ENCODE assay signal across 10 cellular contexts in the genomic region with DNA sequence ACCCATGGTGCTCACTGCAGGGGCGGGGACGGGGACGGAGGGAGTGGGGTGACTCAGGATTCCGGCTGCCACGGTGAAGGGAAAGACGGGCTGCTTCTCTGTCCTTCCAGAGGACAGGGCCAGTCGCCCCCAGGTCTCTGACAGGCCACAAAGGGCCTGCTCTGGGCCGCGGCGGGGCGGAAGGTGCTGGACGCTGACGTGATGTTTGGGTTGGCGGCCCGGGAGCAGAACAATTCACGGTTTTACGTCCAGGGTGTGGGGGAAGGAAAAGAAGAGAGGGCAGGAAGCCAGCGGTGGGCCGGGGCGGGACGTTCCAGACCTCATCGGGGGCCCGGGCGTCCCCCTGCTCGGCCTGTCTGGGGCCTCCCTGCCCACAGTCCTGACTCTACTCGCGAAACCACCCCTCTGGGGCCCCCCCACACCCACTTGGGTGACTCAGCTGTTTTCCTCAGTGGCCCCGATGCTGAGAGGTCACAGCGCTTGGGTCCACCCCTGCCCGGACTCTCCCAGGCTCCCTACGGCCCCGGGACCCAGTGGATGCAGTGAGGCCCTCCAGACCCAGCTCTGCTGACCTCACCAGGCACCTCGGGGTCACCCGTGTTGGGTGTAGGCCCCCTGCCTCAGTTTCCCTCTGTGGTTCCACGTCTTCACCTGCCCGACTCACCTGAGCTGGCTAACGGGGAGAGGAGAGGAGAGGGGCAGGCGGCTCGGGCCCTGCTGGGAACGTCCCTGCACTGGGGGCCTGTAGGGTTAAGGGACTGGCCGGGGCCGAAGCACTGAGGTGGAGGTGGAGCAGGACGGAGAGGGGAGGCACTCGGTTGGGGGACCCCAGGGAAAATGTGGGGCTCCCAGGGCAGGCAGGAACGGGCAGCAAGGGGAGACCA. TPM values are rescaled to one million over a fixed set of nuclear protein-coding genes. Genes with fewer than 3 reads are reported as not detected.
DNase-seq lines count a peak whose midpoint lies in the region; ATAC-seq and TF ChIP-seq lines count a peak whose summit lies in the region.
"Had no signal": no experiment of that assay in that cellular context is flagged by ENCODE, and none has a peak within 500 bp of the region (broad histone marks: within the 10 kb centered on the region; RNA-seq: fewer than 3 reads in every experiment).

No MANE protein-coding gene starts in this region.

- no TSS peak for BruUV-seq in PC-3 (replicated peaks; lab: Mats Ljungman, UMichigan)

- peak overlapping the region in 6 of 8 donors; percentile 2 to 51 (median 14) for H3K4me3 ChIP-seq in spleen
- H3K4me3 ChIP-seq in PC-3 (ENCODE audit: low read length): no peak overlapping the region

- H3K27me3 Mint-ChIP-seq in activated T-helper 2 cell treated with anti-CD3 and anti-CD28 coated beads, Interferon-gamma antibody, Interleukin-2, Interleukin-4, amounts not matched to agents 10 μg/mL and 5 μg/mL and 100 μg/mL, durations not matched to agents 14 hours and 24 hours and 36 hours (ENCODE audit: low read depth): no peaks in the 10 kb centered on the region

- H3K9me2 ChIP-seq in PC-3 (replicated peaks; ENCODE audit: low read length): no peaks in the 10 kb centered on the region

- no peak for TF ChIP-seq CTCF in GM13977 (IDR thresholded peaks at IDR 0.05; ENCODE audit: extremely low read depth, insufficient read depth, missing control alignments)
- TF ChIP-seq CTCF in spleen (IDR thresholded peaks at IDR 0.05 in 8 of 11, conservative IDR thresholded peaks at IDR 0.05 in 3 of 11): no peak
- TF ChIP-seq CTCF in PC-3 (conservative IDR thresholded peaks at IDR 0.05; ENCODE audit: low read depth, low read length): no peak

- peak; percentile 74 for ATAC-seq in left ventricle myocardium superior
- ATAC-seq in PC-3: no peak

- no peak overlapping the region for H3K4me2 ChIP-seq in PC-3 (ENCODE audit: low read length)
- H3K4me2 ChIP-seq: KMS-11 had no signal

- peak overlapping the region; percentile 68 for H3K27ac Mint-ChIP-seq in activated T-helper 2 cell treated with anti-CD3 and anti-CD28 coated beads, Interferon-gamma antibody, Interleukin-2, Interleukin-4, amounts not matched to agents 10 μg/mL and 5 μg/mL and 100 μg/mL, durations not matched to agents 14 hours and 24 hours and 36 hours

- no peaks in the 10 kb centered on the region for H3K79me2 ChIP-seq in PC-3 (ENCODE audit: low read length)

- no peaks in the 10 kb centered on the region for H4K20me1 ChIP-seq in PC-3 (ENCODE audit: low read length)

- H3K27ac ChIP-seq in spleen (peak overlapping the region; percentile 27 to 80 (median 68)), PC-3 (ENCODE audit: low read length) (no peak overlapping the region)
- H3K27ac ChIP-seq: KMS-11 had no signal

- H3K9me3 ChIP-seq in spleen (no peaks in the 10 kb centered on the region), PC-3 (ENCODE audit: low read length) (no peaks in the 10 kb centered on the region)

- no peaks in the 10 kb centered on the region for H3K9me3 Mint-ChIP-seq in activated T-helper 2 cell treated with anti-CD3 and anti-CD28 coated beads, Interferon-gamma antibody, Interleukin-2, Interleukin-4, amounts not matched to agents 10 μg/mL and 5 μg/mL and 100 μg/mL, durations not matched to agents 14 hours and 24 hours and 36 hours

- intact Hi-C loops in activated T-helper 2 cell treated with anti-CD3 and anti-CD28 coated beads, Interferon-gamma antibody, Interleukin-2, Interleukin-4, amounts not matched to agents 10 μg/mL and 5 μg/mL and 100 μg/mL, durations not matched to agents 14 hours and 24 hours and 36 hours (cut with micrococcal nuclease): loop anchor here (2.0 kb wide), 1 partner anchor 30 kb away; a partner anchor contains a TSS
- intact Hi-C loops in left ventricle myocardium superior (cut with micrococcal nuclease) (no loop called here), spleen (cut with DNase I; ENCODE audit: low total_unique reads) (no loop called here), PC-3 (cut with micrococcal nuclease) (no loop called here)

- TF ChIP-seq POLR2A in spleen (IDR thresholded peaks at IDR 0.05): no peak

- CTCF ChIA-PET in PC-3 (lab: Charles Lee): no interaction called here

- H3K36me3 ChIP-seq in spleen (peaks cover 0 to 59% (median 3%) of the 10 kb centered on the region in 6 donors), PC-3 (ENCODE audit: low read depth, low read length) (no peaks in the 10 kb centered on the region)

- H3K4me3 Mint-ChIP-seq in activated T-helper 2 cell treated with anti-CD3 and anti-CD28 coated beads, Interferon-gamma antibody, Interleukin-2, Interleukin-4, amounts not matched to agents 10 μg/mL and 5 μg/mL and 100 μg/mL, durations not matched to agents 14 hours and 24 hours and 36 hours (ENCODE audit: low read depth): peak overlapping the region; percentile 47

- no peaks in the 10 kb centered on the region for H3F3A ChIP-seq in PC-3 (ENCODE audit: low read length, unreplicated experiment)

- peaks cover 6% of the 10 kb centered on the region for H3K4me1 Mint-ChIP-seq in activated T-helper 2 cell treated with anti-CD3 and anti-CD28 coated beads, Interferon-gamma antibody, Interleukin-2, Interleukin-4, amounts not matched to agents 10 μg/mL and 5 μg/mL and 100 μg/mL, durations not matched to agents 14 hours and 24 hours and 36 hours (ENCODE audit: low read depth)

- DNase-seq in GM13977 (ENCODE audit: low spot score): peak; percentile 91
- no peak for DNase-seq in activated T-helper 2 cell treated with anti-CD3 and anti-CD28 coated beads, Interferon-gamma antibody, Interleukin-2, Interleukin-4, amounts not matched to agents 10 μg/mL and 5 μg/mL and 100 μg/mL, durations not matched to agents 14 hours and 24 hours and 36 hours (ENCODE audit: low spot score)
- peak; percentile 87 for DNase-seq in left ventricle myocardium superior
- DNase-seq in spleen: no peak
- no peak for DNase-seq in pons (ENCODE audit: low spot score)
- DNase-seq in SW 1271 (lab: John Stamatoyannopoulos, UW): no peak
- no peak for DNase-seq in NCI-H1930 (lab: John Stamatoyannopoulos, UW)
- no peak for DNase-seq in PC-3

- H3K4me1 ChIP-seq in spleen (peaks cover 23 to 63% (median 43%) of the 10 kb centered on the region in 6 donors), PC-3 (ENCODE audit: insufficient read depth, low read length) (no peaks in the 10 kb centered on the region)

- 9 to 16% (median 14%) methylated on average over 25 to 45 of the region's 45 CpGs for WGBS in spleen, 5 donors

- H2AFZ ChIP-seq in PC-3 (ENCODE audit: low read length): no peak overlapping the region

- peaks cover 0 to 21% (median 0%) of the 10 kb centered on the region in 7 donors for H3K27me3 ChIP-seq in spleen (replicated peaks in 1 of 7)
- H3K27me3 ChIP-seq in PC-3 (ENCODE audit: low read length): no peaks in the 10 kb centered on the region

- POLR2A ChIA-PET in PC-3 (lab: Charles Lee; ENCODE audit: unreplicated experiment): no interaction called here

- H3K36me3 Mint-ChIP-seq in activated T-helper 2 cell treated with anti-CD3 and anti-CD28 coated beads, Interferon-gamma antibody, Interleukin-2, Interleukin-4, amounts not matched to agents 10 μg/mL and 5 μg/mL and 100 μg/mL, durations not matched to agents 14 hours and 24 hours and 36 hours (ENCODE audit: low read depth): no peaks in the 10 kb centered on the region

- in situ Hi-C loops in GM13977 (cut with MboI; ENCODE audit: low pct_unique_long_range_greater_than_20kb, low sequenced_read_pairs, unreplicated experiment): no loop called here

- no peak overlapping the region for H3K9ac ChIP-seq in PC-3 (ENCODE audit: low read length)
- H3K9ac ChIP-seq: KMS-11 had no signal

RNA-seq across cellular contexts. Expression of a gene that starts 29.2 kb away (rescaled TPM):
- 22.5 and 23.6 TPM in 2 replicates for total RNA-seq in activated T-helper 2 cell treated with anti-CD3 and anti-CD28 coated beads, Interferon-gamma antibody, Interleukin-2, Interleukin-4, amounts not matched to agents 10 μg/mL and 5 μg/mL and 100 μg/mL, durations not matched to agents 14 hours and 24 hours and 36 hours
- total RNA-seq in left ventricle myocardium superior (34.7 TPM), spleen (10 to 100 TPM; 30.2 to 41.9 (median 38.8) TPM), PC-3 (2014; rRNA removed) (16.1 and 21.2 TPM in 2 replicates)
- polyA plus RNA-seq in spleen: 10 to 100 TPM in 1 of 3 donors, 1 to 10 TPM in 2; 6.2 to 21.4 (median 7.6) TPM

RNA-seq across cellular contexts. Expression of a gene that starts 37.1 kb away (rescaled TPM):
- 0.41 and 0.48 TPM in 2 replicates for total RNA-seq in activated T-helper 2 cell treated with anti-CD3 and anti-CD28 coated beads, Interferon-gamma antibody, Interleukin-2, Interleukin-4, amounts not matched to agents 10 μg/mL and 5 μg/mL and 100 μg/mL, durations not matched to agents 14 hours and 24 hours and 36 hours
- total RNA-seq in left ventricle myocardium superior: 0.22 TPM
- total RNA-seq in spleen: 1 to 10 TPM in 6 of 7 donors, under 1 TPM in 1; 0.75 to 9.0 (median 2.5) TPM
- polyA plus RNA-seq in spleen: 1 to 10 TPM in 2 of 3 donors, under 1 TPM in 1; 0.39 to 1.1 (median 1.1) TPM
- 11.7 and 14.3 TPM in 2 replicates for total RNA-seq in PC-3 (2014; rRNA removed)
- total RNA-seq: myocyte had no signal

RNA-seq across cellular contexts. Expression of a gene that starts 44.4 kb away (rescaled TPM):
- total RNA-seq in activated T-helper 2 cell treated with anti-CD3 and anti-CD28 coated beads, Interferon-gamma antibody, Interleukin-2, Interleukin-4, amounts not matched to agents 10 μg/mL and 5 μg/mL and 100 μg/mL, durations not matched to agents 14 hours and 24 hours and 36 hours: 32.8 and 36.2 TPM in 2 replicates
- total RNA-seq in left ventricle myocardium superior (13.5 TPM), spleen (10 to 100 TPM; 18.9 to 27.1 (median 25.7) TPM), PC-3 (2014; rRNA removed) (47.8 and 51.3 TPM in 2 replicates)
- 10 to 100 TPM; 10.8 to 21.1 (median 12.0) TPM for polyA plus RNA-seq in spleen

Comparison
In these comparisons a context has a peak if more than half of its experiments do, and no peak if none do; other contexts are left out.
1. DNase-seq: peak in GM13977 (single experiment) and left ventricle myocardium superior (single experiment); none in activated T-helper 2 cell treated with anti-CD3 and anti-CD28 coated beads, Interferon-gamma antibody, Interleukin-2, Interleukin-4, amounts not matched to agents 10 μg/mL and 5 μg/mL and 100 μg/mL, durations not matched to agents 14 hours and 24 hours and 36 hours (single experiment), spleen (single experiment), pons (single experiment), SW 1271 (0 of 2), NCI-H1930 (0 of 2) and PC-3 (single experiment).